Comparison of ENCODE assay signal across 8 cellular contexts in the genomic region with DNA sequence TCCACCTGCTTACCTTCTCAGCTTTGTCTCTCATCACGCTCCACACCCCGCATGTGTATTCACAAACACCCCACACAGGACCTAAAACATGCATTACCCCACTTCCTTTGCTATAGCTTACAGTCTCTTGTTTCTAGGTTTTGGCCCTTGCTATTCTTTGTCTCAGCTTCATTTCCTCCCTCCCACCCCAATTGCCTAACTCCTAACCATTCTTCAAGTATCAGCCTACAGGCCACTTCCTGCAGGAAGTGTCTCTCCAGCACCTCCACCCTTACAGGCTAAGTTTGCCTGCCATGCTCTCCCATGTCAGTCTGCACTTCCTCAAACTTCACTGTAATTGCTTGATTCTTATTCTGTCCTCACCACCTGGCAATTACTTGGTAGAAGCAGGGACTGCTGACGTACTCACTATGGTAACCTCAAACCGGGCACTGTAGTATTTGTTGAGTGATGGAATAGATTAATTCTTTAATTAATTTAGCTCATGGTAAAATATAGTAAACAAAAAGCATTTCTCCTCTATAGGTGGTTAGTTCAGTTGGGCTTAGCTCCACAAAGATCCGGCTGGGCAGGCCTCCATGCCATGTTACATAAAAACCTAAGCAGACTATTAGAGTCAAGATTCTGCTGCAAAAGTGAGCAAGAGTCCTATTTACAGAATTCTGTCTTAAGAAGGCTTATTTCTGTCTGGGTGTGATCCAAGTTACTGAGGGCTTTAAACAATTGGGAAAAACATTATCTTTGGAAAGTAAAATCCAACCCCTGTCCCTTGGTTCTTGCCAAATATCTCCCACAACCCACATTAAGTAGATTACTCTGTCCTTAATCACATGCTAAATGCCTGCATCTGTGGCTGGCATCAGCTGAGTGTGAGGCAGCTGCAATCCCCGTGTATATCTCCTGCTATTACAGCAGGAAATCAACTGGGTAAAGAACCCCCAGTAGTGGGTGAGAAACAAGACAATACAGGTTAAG.
DNase-seq lines count a peak whose midpoint lies in the region; ATAC-seq and TF ChIP-seq lines count a peak whose summit lies in the region.

No MANE protein-coding gene starts in this region.

- TF ChIP-seq POLR2A in esophagus muscularis mucosa (IDR thresholded peaks at IDR 0.05; ENCODE audit: low read depth) = no peak

- no peak for TF ChIP-seq EP300 in esophagus muscularis mucosa (IDR thresholded peaks at IDR 0.05)

- H3K27me3 ChIP-seq in esophagus muscularis mucosa (no peaks in the 10 kb centered on the region), aorta (ENCODE audit: control insufficient read depth in 1 of 2, insufficient read depth in 2 of 2, low read length in 1 of 2) (no peaks in the 10 kb centered on the region)

- H3K4me1 ChIP-seq in esophagus muscularis mucosa = peaks cover 11 to 26% (median 18%) of the 10 kb centered on the region in 4 donors
- H3K4me1 ChIP-seq in aorta (ENCODE audit: control insufficient read depth in 1 of 2, insufficient read depth in 2 of 2, low read length in 2 of 2) = no peaks in the 10 kb centered on the region

- no peaks in the 10 kb centered on the region for H3K9me3 ChIP-seq in esophagus muscularis mucosa
- H3K9me3 ChIP-seq in aorta (ENCODE audit: control insufficient read depth, low read length) = no peaks in the 10 kb centered on the region

- intact Hi-C loops in esophagus muscularis mucosa (cut with DNase I) = no loop called here
- intact Hi-C loops in aorta (cut with DNase I) = no loop called here

- H3K27ac ChIP-seq in esophagus muscularis mucosa (replicated peaks in 1 of 4) = peak overlapping the region in 3 of 4 donors; percentile 28 to 53 (median 34)
- H3K27ac ChIP-seq in aorta (ENCODE audit: low read depth in 1 of 2, low read length in 2 of 2) = no peak overlapping the region

- no peak overlapping the region for H3K4me3 ChIP-seq in AG10803 (ENCODE audit: low read length)
- no peak overlapping the region for H3K4me3 ChIP-seq in esophagus muscularis mucosa
- no peak overlapping the region for H3K4me3 ChIP-seq in aorta (ENCODE audit: low read length in 2 of 2)

- TF ChIP-seq CTCF in AG10803 (conservative IDR thresholded peaks at IDR 0.05; ENCODE audit: low read length) (0 out of 2 replicates have a peak, but pooled peaks have one; percentile 1), esophagus muscularis mucosa (IDR thresholded peaks at IDR 0.05) (no peak)

- H3K36me3 ChIP-seq in esophagus muscularis mucosa (no peaks in the 10 kb centered on the region), aorta (ENCODE audit: control insufficient read depth in 1 of 2, insufficient read depth in 2 of 2, low read length in 1 of 2) (no peaks in the 10 kb centered on the region)

- DNase-seq in AG10803 (ENCODE audit: low read depth) (no peak), NCI-H82 treated with DMSO at 0.1 percent for 48 hours (lab: John Stamatoyannopoulos, UW; ENCODE audit: unreplicated experiment) (peak; percentile 23), esophagus muscularis mucosa (ENCODE audit: extremely low spot score) (no peak), aorta (no peak), NCI-H1436 (lab: John Stamatoyannopoulos, UW) (no peak), RKO (ENCODE audit: low spot score) (no peak)

- WGBS in esophagus muscularis mucosa = 42% methylated on average over 6 of the region's 6 CpGs
- WGBS in aorta, 2 donors = 49 to 52% methylated on average over 6 of the region's 6 CpGs

- peak; percentile 50 for ATAC-seq in GM21447 (IDR thresholded peaks at IDR 0.05; ENCODE audit: unreplicated experiment)
- peak; percentile 48 for ATAC-seq in aorta (ENCODE audit: low FRiP score)
- no peak for ATAC-seq in GM19351 (IDR thresholded peaks at IDR 0.05; ENCODE audit: unreplicated experiment)

Comparison
In these comparisons a context has a peak if more than half of its experiments do, and no peak if none do; other contexts are left out.
1. H3K27ac ChIP-seq: peak in esophagus muscularis mucosa (3 of 4); none in aorta (0 of 2).